ENCODE assay signal across 22 cellular contexts in the genomic region with DNA sequence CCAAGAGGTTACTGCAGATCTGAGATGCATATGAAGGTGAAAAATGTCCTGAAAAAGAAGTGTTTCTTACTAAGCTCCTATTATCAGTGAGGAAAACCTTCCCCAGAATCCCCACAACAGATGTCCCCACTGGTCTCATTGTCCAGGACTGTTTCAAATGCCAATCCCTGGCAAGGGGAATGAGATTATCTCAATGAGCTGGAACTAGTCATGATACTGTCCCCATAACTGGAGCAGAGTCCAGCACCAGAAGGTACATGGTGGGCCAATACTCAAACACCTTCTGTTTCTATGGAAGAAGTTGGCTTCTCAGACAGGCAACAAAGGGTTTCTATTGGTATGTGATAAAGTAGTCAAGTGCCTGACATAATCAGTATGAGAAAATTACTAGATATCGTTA.
A peak's percentile ranks its signal among the peaks of the same experiment; 100 is the strongest.
DNase-seq lines count a peak whose midpoint lies in the region; ATAC-seq, FAIRE-seq and TF ChIP-seq lines count a peak whose summit lies in the region.
"Had no signal": no experiment of that assay in that cellular context is flagged by ENCODE, and none has a peak within 500 bp of the region (broad histone marks: within the 10 kb centered on the region; RNA-seq: fewer than 3 reads in every experiment).

No MANE protein-coding gene starts in this region.

- no peak for TF ChIP-seq CTCF in kidney (IDR thresholded peaks at IDR 0.05; ENCODE audit: borderline replicate concordance, extremely low read depth, insufficient read depth)
- no peak for TF ChIP-seq CTCF in heart left ventricle (IDR thresholded peaks at IDR 0.05)

- H3K9me3 ChIP-seq in kidney (ENCODE audit: control insufficient read depth in 1 of 2, low read length in 2 of 2): no peaks in the 10 kb centered on the region
- H3K9me3 ChIP-seq in heart left ventricle: peaks cover 0 to 28% (median 4%) of the 10 kb centered on the region in 12 donors
- H3K9me3 ChIP-seq: A549, Caco-2 had no signal

- ATAC-seq in heart left ventricle: no peak
- ATAC-seq: A549; CD8-positive, alpha-beta T cell; GM12878 had no signal

- WGBS in heart left ventricle, 4 donors: 93 to 98% (median 95%) methylated on average over 1 of the region's 1 CpG

- no peaks in the 10 kb centered on the region for H3K27me3 ChIP-seq in heart left ventricle
- H3K27me3 ChIP-seq: BLaER1 treated with 17β-estradiol and CSF1 and Interleukin-3, amounts not matched to agents 10 nM and 100 nM had no signal

- H3K27ac ChIP-seq in kidney (ENCODE audit: low read depth in 2 of 2, low read length in 2 of 2) (no peak overlapping the region), heart left ventricle (no peak overlapping the region)
- H3K27ac ChIP-seq: 22Rv1; A549; BLaER1 treated with 17β-estradiol and CSF1 and Interleukin-3, amounts not matched to agents 10 nM and 100 nM; C4-2B had no signal

- H3K4me1 ChIP-seq in kidney (ENCODE audit: control insufficient read depth in 1 of 2, insufficient read depth in 1 of 2, low read depth in 1 of 2, low read length in 2 of 2) (no peaks in the 10 kb centered on the region), heart left ventricle (no peaks in the 10 kb centered on the region)
- H3K4me1 ChIP-seq: A549; BLaER1 treated with 17β-estradiol and CSF1 and Interleukin-3, amounts not matched to agents 10 nM and 100 nM; Caco-2 had no signal

- no peak for FAIRE-seq in kidney (lab: Jason Lieb, UNC)
- FAIRE-seq: A549, D721Med, GM12878, GM12892, GM18507 had no signal

- no peak overlapping the region for H3K9ac ChIP-seq in kidney (ENCODE audit: low read length in 2 of 2)
- H3K9ac ChIP-seq: BLaER1 treated with 17β-estradiol and CSF1 and Interleukin-3, amounts not matched to agents 10 nM and 100 nM had no signal

- DNase-seq in NCI-H82 (lab: John Stamatoyannopoulos, UW) (peak; percentile 8), NCI-H82 treated with DMSO at 0.1 percent for 48 hours (lab: John Stamatoyannopoulos, UW; ENCODE audit: unreplicated experiment) (no peak), cerebellar cortex (ENCODE audit: low spot score) (peak; percentile 97), cerebellum (ENCODE audit: low spot score) (peak; percentile 68), kidney (no peak), dermis blood vessel endothelial cell (no peak), heart left ventricle (no peak)
- DNase-seq: AML-193; Caco-2; Calu3; CD4-positive, alpha-beta T cell; CD8-positive, alpha-beta T cell; DMS79 treated with DMSO at 0.1 percent for 48 hours; GDM1 had no signal

- intact Hi-C loops in kidney (cut with DNase I) (no loop called here), heart left ventricle (cut with DNase I) (no loop called here)

- H3K36me3 ChIP-seq in kidney (ENCODE audit: control insufficient read depth in 1 of 2, insufficient read depth in 2 of 2, low read length in 2 of 2): no peaks in the 10 kb centered on the region
- H3K36me3 ChIP-seq in heart left ventricle: no peaks in the 10 kb centered on the region
- H3K36me3 ChIP-seq: BLaER1 treated with 17β-estradiol and CSF1 and Interleukin-3, amounts not matched to agents 10 nM and 100 nM had no signal

- H3K4me3 ChIP-seq in kidney (ENCODE audit: low read length in 2 of 2) (no peak overlapping the region), heart left ventricle (no peak overlapping the region)
- H3K4me3 ChIP-seq: A549; BLaER1 treated with 17β-estradiol and CSF1 and Interleukin-3, amounts not matched to agents 10 nM and 100 nM; GM12878 had no signal

- no peak for TF ChIP-seq POLR2A in heart left ventricle (IDR thresholded peaks at IDR 0.05)

Comparison
In these comparisons a context has a peak if more than half of its experiments do, and no peak if none do; other contexts are left out.
1. DNase-seq: peak in NCI-H82 (single experiment), cerebellar cortex (single experiment) and cerebellum (single experiment); none in NCI-H82 treated with DMSO at 0.1 percent for 48 hours (single experiment), kidney (single experiment), dermis blood vessel endothelial cell (single experiment) and heart left ventricle (0 of 5).